ENCODE assay signal across 21 cellular contexts in the genomic region with DNA sequence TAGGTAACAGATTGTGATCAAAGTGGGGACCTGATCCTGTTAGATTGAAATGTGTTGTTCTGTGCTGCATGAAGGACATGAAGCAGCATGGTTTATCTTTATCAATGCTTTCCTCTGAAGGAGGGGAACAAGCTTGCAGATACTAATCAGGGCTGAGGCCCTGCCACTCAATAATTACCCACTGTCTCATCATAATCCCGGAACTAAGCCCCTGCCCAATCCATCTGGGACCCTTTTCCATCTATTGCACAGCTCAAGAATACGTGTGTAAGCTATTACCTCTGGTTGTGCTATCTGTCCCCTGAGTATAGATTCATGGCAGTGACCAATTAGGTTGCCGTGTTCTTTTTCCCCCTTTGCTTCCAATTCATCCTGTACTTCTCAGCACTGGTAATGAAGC.
"Had no signal": no experiment of that assay in that cellular context is flagged by ENCODE, and none has a peak within 500 bp of the region (broad histone marks: within the 10 kb centered on the region; RNA-seq: fewer than 3 reads in every experiment).

No MANE protein-coding gene starts in this region.

- H3K36me3 ChIP-seq: MG63 had no signal

- H3K27me3 ChIP-seq: MG63 had no signal

- DNase-seq: IMR-90, Karpas-422, KG1, MG63, NCI-H1092, NCI-H1105 treated with DMSO at 0.1 percent for 48 hours, NCI-H1417 treated with DMSO at 0.1 percent for 48 hours, NCI-H146, NCI-H1694 treated with DMSO at 0.1 percent for 48 hours, NCI-H1930, NCI-H2081, NCI-H2107, NCI-H2227 treated with DMSO at 0.1 percent for 48 hours, NCI-H526, PC-3, SHP77, SK-N-SH, SW 1271 had no signal

- H3K9ac ChIP-seq: SK-N-SH had no signal

- H3K9me3 ChIP-seq: MG63, SK-N-SH had no signal

- H3K4me3 ChIP-seq: MG63 had no signal

- H3K4me2 ChIP-seq: SK-N-SH had no signal

- H3K27ac ChIP-seq: HL-60, RWPE1 had no signal

- FAIRE-seq: HepG2 had no signal
